1 cellular context compared by ENCODE assay signal in genomic region chr6:7591770-7592169, GRCh38.
TF ChIP-seq lines count a peak whose summit lies in the region.

No MANE protein-coding gene starts in this region.

TF ChIP-seq in GM23338, 12 proteins besides CTCF, POLR2A, EP300 and RAD21:
- TF ChIP-seq ZNF462 (CRISPR knock-in tag; IDR thresholded peaks at IDR 0.05) = no peak
- no peak for TF ChIP-seq REST (IDR thresholded peaks at IDR 0.05; ENCODE audit: unreplicated experiment)
- no peak for TF ChIP-seq EZH2phosphoT487 (IDR thresholded peaks at IDR 0.05; ENCODE audit: unreplicated experiment)
- no peak for TF ChIP-seq STAT1 (IDR thresholded peaks at IDR 0.05; ENCODE audit: unreplicated experiment)
- no peak for TF ChIP-seq EZH2 (IDR thresholded peaks at IDR 0.05; ENCODE audit: low read depth, unreplicated experiment)
- no peak for TF ChIP-seq POLR2AphosphoS5 (IDR thresholded peaks at IDR 0.05; ENCODE audit: low read depth)
- TF ChIP-seq NANOG (IDR thresholded peaks at IDR 0.05; ENCODE audit: borderline replicate concordance) = no peak
- no peak for TF ChIP-seq ZNF331 (CRISPR knock-in tag; IDR thresholded peaks at IDR 0.05; ENCODE audit: low read depth)
- TF ChIP-seq CREB1 (CRISPR knock-in tag; IDR thresholded peaks at IDR 0.05; ENCODE audit: low read depth) = no peak
